19 cellular contexts compared by ENCODE assay signal in genomic region chr16:30004424-30004776, GRCh38. TPM values are rescaled to one million over a fixed set of nuclear protein-coding genes. Genes with fewer than 3 reads are reported as not detected.
DNase-seq lines count a peak whose midpoint lies in the region; ATAC-seq, FAIRE-seq and TF ChIP-seq lines count a peak whose summit lies in the region.
"Had no signal": no experiment of that assay in that cellular context is flagged by ENCODE, and none has a peak within 500 bp of the region (broad histone marks: within the 10 kb centered on the region; RNA-seq: fewer than 3 reads in every experiment).

No MANE protein-coding gene starts in this region.

- H3K4me3 Mint-ChIP-seq in T-helper 17 cell = peak overlapping the region; percentile 41
- H3K4me3 Mint-ChIP-seq: brain had no signal

- no peak for TF ChIP-seq CTCF in A549 (IDR thresholded peaks at IDR 0.05)
- no peak for TF ChIP-seq CTCF in tibial nerve (IDR thresholded peaks at IDR 0.05)

- 86% methylated on average over 13 of the region's 19 CpGs for WGBS in A549 (ENCODE audit: missing lambda C conversion rate)
- 76 to 78% methylated on average over 18 to 19 of the region's 19 CpGs for WGBS in tibial nerve, 2 donors

- no peaks in the 10 kb centered on the region for H3K27me3 ChIP-seq in BLaER1 treated with 17β-estradiol and CSF1 and Interleukin-3, amounts not matched to agents 10 nM and 100 nM
- peaks cover 0 to 5% of the 10 kb centered on the region in 2 donors for H3K27me3 ChIP-seq in tibial nerve

- no peak for DNase-seq in A549 (ENCODE audit: low read depth in 1 of 2, low spot score in 1 of 2)
- DNase-seq in NCI-H128 (lab: John Stamatoyannopoulos, UW; ENCODE audit: unreplicated experiment) = peak; percentile 42
- no peak for DNase-seq in T-helper 17 cell
- DNase-seq in H54 (ENCODE audit: insufficient read length, low spot score) = no peak
- DNase-seq in tibial nerve (ENCODE audit: low spot score in 2 of 2) = no peak
- DNase-seq in AG20443 (ENCODE audit: low spot score) = no peak
- DNase-seq: activated CD4-positive, alpha-beta T cell treated with anti-CD3 and anti-CD28 coated beads for 1 hour; activated CD8-positive, alpha-beta memory T cell treated with anti-CD3 and anti-CD28 coated beads, Interleukin-2, amount 50 U/mL, for 48 hours; dermis blood vessel endothelial cell; RPMI8226; stimulated activated CD4-positive, alpha-beta T cell treated with anti-CD3 and anti-CD28 coated beads, Interleukin-4, amount 100 ng/mL, for 24 hours had no signal

- H4K20me1 ChIP-seq in BLaER1 treated with 17β-estradiol and CSF1 and Interleukin-3, amounts not matched to agents 10 nM and 100 nM = peaks cover 16 to 84% (median 53%) of the 10 kb centered on the region in 11 experiments; a peak in 19 of 22 replicates

- no peak for FAIRE-seq in A549 (lab: Jason Lieb, UNC)
- no peak for FAIRE-seq in H54 (lab: Jason Lieb, UNC)
- FAIRE-seq: H1 had no signal

- no peak overlapping the region for H3K4me3 ChIP-seq in A549
- peak overlapping the region in 5 of 10 experiments; percentile 6 to 46 (median 38); a peak in 7 of 20 replicates for H3K4me3 ChIP-seq in BLaER1 treated with 17β-estradiol and CSF1 and Interleukin-3, amounts not matched to agents 10 nM and 100 nM
- H3K4me3 ChIP-seq in tibial nerve = no peak overlapping the region

- H3K36me3 ChIP-seq in BLaER1 treated with 17β-estradiol and CSF1 and Interleukin-3, amounts not matched to agents 10 nM and 100 nM = peaks cover 0 to 25% (median 6%) of the 10 kb centered on the region in 11 experiments; a peak in 11 of 22 replicates
- H3K36me3 ChIP-seq in tibial nerve = peaks cover 0 to 68% (median 0%) of the 10 kb centered on the region in 3 donors

- CTCF ChIA-PET in A549 (lab: Yijun Ruan, JAX) = interaction anchor here (0.6 to 3.8 kb wide), 26 partner anchors 9 to 313 kb away, joined by 3 to 41 read pairs (median 6); partner anchors contain the start of genes ASPHD1, C16orf92, CDIPT and HIRIP3

- H3K9me3 ChIP-seq in A549 = no peaks in the 10 kb centered on the region
- no peaks in the 10 kb centered on the region for H3K9me3 ChIP-seq in BLaER1 treated with 17β-estradiol and CSF1 and Interleukin-3, amounts not matched to agents 10 nM and 100 nM (replicated peaks in 1 of 11)
- no peaks in the 10 kb centered on the region for H3K9me3 ChIP-seq in T-helper 17 cell (ENCODE audit: control insufficient read depth, low read length, poor library complexity, severe bottlenecking)
- H3K9me3 ChIP-seq in tibial nerve = no peaks in the 10 kb centered on the region

- TF ChIP-seq POLR2A in A549 (IDR thresholded peaks at IDR 0.05; ENCODE audit: low read length) = no peak
- no peak for TF ChIP-seq POLR2A in H54 (IDR thresholded peaks at IDR 0.05; ENCODE audit: low read depth, low read length)
- TF ChIP-seq POLR2A in tibial nerve (IDR thresholded peaks at IDR 0.05) = no peak

- peaks cover 7% of the 10 kb centered on the region for H3K36me3 Mint-ChIP-seq in T-helper 17 cell (ENCODE audit: low read depth)
- H3K36me3 Mint-ChIP-seq: activated naive CD4-positive, alpha-beta T cell treated with anti-CD3 and anti-CD28 coated beads, Interleukin-2, amount 50 U/mL, for 72 hours; brain had no signal

- POLR2A ChIA-PET in A549 (lab: Yijun Ruan, JAX) = interaction anchor here (2.0 kb wide), 1 partner anchor 60 kb away, joined by 7 read pairs; no protein-coding TSS in a partner anchor

- H3K27ac Mint-ChIP-seq in T-helper 17 cell = no peak overlapping the region

- TF ChIP-seq EP300 in A549 (IDR thresholded peaks at IDR 0.05) (no peak), tibial nerve (IDR thresholded peaks at IDR 0.05) (no peak)

- no peak overlapping the region for H3K4me2 ChIP-seq in A549
- peak overlapping the region; percentile 76 to 99 (median 90) for H3K4me2 ChIP-seq in BLaER1 treated with 17β-estradiol and CSF1 and Interleukin-3, amounts not matched to agents 10 nM and 100 nM

- H3K27me3 Mint-ChIP-seq in T-helper 17 cell = peaks cover 14% of the 10 kb centered on the region
- H3K27me3 Mint-ChIP-seq: brain had no signal

- peaks cover 15% of the 10 kb centered on the region for H3K4me1 Mint-ChIP-seq in T-helper 17 cell

- ATAC-seq in A549 = peak; percentile 1 to 5; a peak in 1 of 6 replicates
- ATAC-seq in T-helper 17 cell = peak; percentile 18
- ATAC-seq in HG02981 (IDR thresholded peaks at IDR 0.05; ENCODE audit: unreplicated experiment) = no peak

- H3K4me1 ChIP-seq in A549 (peaks cover 9% of the 10 kb centered on the region; the same call in 2 of the 3 replicates), tibial nerve (peaks cover 0 to 16% (median 0%) of the 10 kb centered on the region in 4 donors)
- H3K4me1 ChIP-seq in BLaER1 treated with 17β-estradiol and CSF1 and Interleukin-3, amounts not matched to agents 10 nM and 100 nM = peaks cover 29 to 88% (median 68%) of the 10 kb centered on the region in 10 experiments

- peak overlapping the region in 10 of 11 experiments; percentile 11 to 67 (median 46); a peak in 13 of 22 replicates for H3K9ac ChIP-seq in BLaER1 treated with 17β-estradiol and CSF1 and Interleukin-3, amounts not matched to agents 10 nM and 100 nM

- H3K27ac ChIP-seq in A549 (peak overlapping the region in 1 of 2 experiments; percentile 38; a peak in 1 of 6 replicates), tibial nerve (no peak overlapping the region)
- peak overlapping the region in 4 of 11 experiments; percentile 33 to 58 (median 42); a peak in 7 of 22 replicates for H3K27ac ChIP-seq in BLaER1 treated with 17β-estradiol and CSF1 and Interleukin-3, amounts not matched to agents 10 nM and 100 nM

- TF ChIP-seq RAD21 in A549 (conservative IDR thresholded peaks at IDR 0.05 in 1 of 2, IDR thresholded peaks at IDR 0.05 in 1 of 2) = no peak

TF ChIP-seq in A549, 52 proteins besides CTCF, POLR2A, EP300 and RAD21 (continues in another document):
- TF ChIP-seq ATOH8 (CRISPR knock-in tag; IDR thresholded peaks at IDR 0.05; ENCODE audit: low read depth) = no peak
- no peak for TF ChIP-seq KDM1A (IDR thresholded peaks at IDR 0.05; ENCODE audit: low read depth)
- TF ChIP-seq, protein P1, sequence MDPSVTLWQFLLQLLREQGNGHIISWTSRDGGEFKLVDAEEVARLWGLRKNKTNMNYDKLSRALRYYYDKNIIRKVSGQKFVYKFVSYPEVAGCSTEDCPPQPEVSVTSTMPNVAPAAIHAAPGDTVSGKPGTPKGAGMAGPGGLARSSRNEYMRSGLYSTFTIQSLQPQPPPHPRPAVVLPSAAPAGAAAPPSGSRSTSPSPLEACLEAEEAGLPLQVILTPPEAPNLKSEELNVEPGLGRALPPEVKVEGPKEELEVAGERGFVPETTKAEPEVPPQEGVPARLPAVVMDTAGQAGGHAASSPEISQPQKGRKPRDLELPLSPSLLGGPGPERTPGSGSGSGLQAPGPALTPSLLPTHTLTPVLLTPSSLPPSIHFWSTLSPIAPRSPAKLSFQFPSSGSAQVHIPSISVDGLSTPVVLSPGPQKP (IDR thresholded peaks at IDR 0.05; ENCODE audit: low read depth, low read length) = no peak
- TF ChIP-seq TFCP2L1 (CRISPR knock-in tag; IDR thresholded peaks at IDR 0.05) = no peak
- no peak for TF ChIP-seq ZNF302 (CRISPR knock-in tag; IDR thresholded peaks at IDR 0.05)

RNA-seq across cellular contexts. Expression of gene DOC2A, which starts 6.4 kb away (rescaled TPM):
- polyA plus RNA-seq in A549 (2011; rRNA removed) = 2.5 and 3.4 TPM in 2 replicates
- polyA plus RNA-seq in A549 (2012; cell fraction: cytosol; rRNA removed) = 6.4 and 6.9 TPM in 2 replicates
- polyA plus RNA-seq in A549 (2012; cell fraction: nucleus; rRNA removed) = 42.3 and 48.7 TPM in 2 replicates
- polyA plus RNA-seq in A549 (2017; fragmentation: RNase III; extraction: RNeasy Plus Mini Kit Qiagen cat#74134 plus additional on column Dnase treatment) = 4.6 to 6.7 TPM (median 5.5 TPM) in 3 replicates
- polyA minus RNA-seq in A549 (2011; rRNA and poly(A)+ RNA removed) = 2.0 and 5.1 TPM in 2 replicates
- total RNA-seq in T-helper 17 cell = under 1 TPM in 1 of 2 donors, not detected in 1; 0.16 TPM
- 1 to 10 TPM in 2 of 4 donors, under 1 TPM in 2; 0.44 to 4.2 (median 1.7) TPM for total RNA-seq in tibial nerve

RNA-seq across cellular contexts. Expression of gene INO80E, which starts 8.4 kb away (rescaled TPM):
- polyA plus RNA-seq in A549 (2011; rRNA removed) (33.1 and 41.3 TPM in 2 replicates), A549 (2017; fragmentation: RNase III; extraction: RNeasy Plus Mini Kit Qiagen cat#74134 plus additional on column Dnase treatment) (85.4 to 94.2 TPM (median 89.0 TPM) in 3 replicates)
- polyA plus RNA-seq in A549 (2012; cell fraction: cytosol; rRNA removed) = 42.7 and 42.8 TPM in 2 replicates
- polyA plus RNA-seq in A549 (2012; cell fraction: nucleus; rRNA removed) = 37.8 and 46.4 TPM in 2 replicates
- 11.3 and 12.0 TPM in 2 replicates for polyA minus RNA-seq in A549 (2011; rRNA and poly(A)+ RNA removed)
- total RNA-seq in T-helper 17 cell (10 to 100 TPM; 72.4 to 76.7 TPM), tibial nerve (10 to 100 TPM; 36.6 to 60.4 (median 51.6) TPM)

RNA-seq across cellular contexts. Expression of gene HIRIP3, which starts 9.0 kb away (rescaled TPM):
- 11.5 and 13.5 TPM in 2 replicates for polyA plus RNA-seq in A549 (2011; rRNA removed)
- 24.3 and 24.9 TPM in 2 replicates for polyA plus RNA-seq in A549 (2012; cell fraction: cytosol; rRNA removed)
- polyA plus RNA-seq in A549 (2012; cell fraction: nucleus; rRNA removed) = 17.8 TPM in 2 replicates
- polyA plus RNA-seq in A549 (2017; fragmentation: RNase III; extraction: RNeasy Plus Mini Kit Qiagen cat#74134 plus additional on column Dnase treatment) = 16.7 to 19.5 TPM (median 17.0 TPM) in 3 replicates
- 7.3 and 8.4 TPM in 2 replicates for polyA minus RNA-seq in A549 (2011; rRNA and poly(A)+ RNA removed)
- total RNA-seq in T-helper 17 cell = 10 to 100 TPM; 11.3 to 11.5 TPM
- 10 to 100 TPM; 12.6 to 26.7 (median 22.6) TPM for total RNA-seq in tibial nerve

RNA-seq across cellular contexts. Expression of gene C16orf92, which starts 18.6 kb away (rescaled TPM):
- polyA plus RNA-seq in A549 (2011; rRNA removed) (not detected in 2 replicates), A549 (2017; fragmentation: RNase III; extraction: RNeasy Plus Mini Kit Qiagen cat#74134 plus additional on column Dnase treatment) (not detected in 3 replicates)
- polyA plus RNA-seq in A549 (2012; cell fraction: cytosol; rRNA removed) = not detected in 2 replicates
- not detected in 2 replicates for polyA plus RNA-seq in A549 (2012; cell fraction: nucleus; rRNA removed)
- polyA minus RNA-seq in A549 (2011; rRNA and poly(A)+ RNA removed) = not detected in 2 replicates
- total RNA-seq in T-helper 17 cell (not detected), tibial nerve (not detected)
- total RNA-seq: activated naive CD4-positive, alpha-beta T cell treated with anti-CD3 and anti-CD28 coated beads, Interleukin-2, amount 50 U/mL, for 72 hours; dermis blood vessel endothelial cell; H1; omental fat pad had no signal
- polyA plus RNA-seq: esophagus, H1, thymus had no signal

RNA-seq across cellular contexts. Expression of gene TLCD3B, which starts 26.7 kb away (rescaled TPM):
- 0.16 and 0.30 TPM in 2 replicates for polyA plus RNA-seq in A549 (2011; rRNA removed)
- 0.52 and 0.75 TPM in 2 replicates for polyA plus RNA-seq in A549 (2012; cell fraction: cytosol; rRNA removed)
- 1.6 and 2.7 TPM in 2 replicates for polyA plus RNA-seq in A549 (2012; cell fraction: nucleus; rRNA removed)
- 0.35 to 0.71 TPM (median 0.68 TPM) in 3 replicates for polyA plus RNA-seq in A549 (2017; fragmentation: RNase III; extraction: RNeasy Plus Mini Kit Qiagen cat#74134 plus additional on column Dnase treatment)
- 0.49 TPM in 1 of 2 replicates, not detected in the other for polyA minus RNA-seq in A549 (2011; rRNA and poly(A)+ RNA removed)
- not detected for total RNA-seq in T-helper 17 cell
- not detected for total RNA-seq in tibial nerve
- total RNA-seq: dermis blood vessel endothelial cell, omental fat pad had no signal
